ENCODE assay signal across 12 cellular contexts in the genomic region with DNA sequence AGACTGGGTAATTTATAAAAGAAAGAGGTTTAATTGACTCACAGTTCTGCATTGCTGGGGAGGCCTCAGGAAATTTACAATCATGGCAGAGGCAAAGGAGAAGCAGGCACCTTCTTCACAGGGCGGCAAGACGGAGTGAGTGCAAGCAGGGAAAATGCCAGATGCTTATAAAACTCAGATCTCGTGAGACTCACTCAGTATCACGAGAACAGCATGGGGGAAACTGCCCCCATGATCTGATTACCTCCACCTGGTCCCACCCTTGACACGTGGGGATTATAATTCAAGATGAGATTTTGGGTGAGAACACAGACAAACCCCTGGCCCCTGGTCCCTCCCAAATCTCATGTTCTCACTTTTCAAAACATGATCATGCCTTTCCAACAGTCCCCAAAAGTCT. TPM values are rescaled to one million over a fixed set of nuclear protein-coding genes. Genes with fewer than 3 reads are reported as not detected.
"Had no signal": no experiment of that assay in that cellular context is flagged by ENCODE, and none has a peak within 500 bp of the region (broad histone marks: within the 10 kb centered on the region; RNA-seq: fewer than 3 reads in every experiment).

No MANE protein-coding gene starts in this region.

RNA-seq across cellular contexts. Expression of gene DEFB118, which starts 4.1 kb away (rescaled TPM):
- total RNA-seq: OCI-LY7, PC-3, PC-9, Peyer's patch, Right ventricle myocardium inferior, Right ventricle myocardium superior, RPMI7951, SJCRH30, SJSA1, SK-MEL-5, T-cell had no signal
- polyA plus RNA-seq: SK-N-SH had no signal

RNA-seq across cellular contexts. Expression of gene DEFB119, which starts 26.1 kb away (rescaled TPM):
- total RNA-seq: OCI-LY7, PC-3, PC-9, Peyer's patch, Right ventricle myocardium inferior, Right ventricle myocardium superior, RPMI7951, SJCRH30, SJSA1, SK-MEL-5, T-cell had no signal
- polyA plus RNA-seq: SK-N-SH had no signal

RNA-seq across cellular contexts. Expression of gene DEFB121, which starts 41.7 kb away (rescaled TPM):
- total RNA-seq: OCI-LY7, PC-3, PC-9, Peyer's patch, Right ventricle myocardium inferior, Right ventricle myocardium superior, RPMI7951, SJCRH30, SJSA1, SK-MEL-5, T-cell had no signal
- polyA plus RNA-seq: SK-N-SH had no signal

RNA-seq across cellular contexts. Expression of gene DEFB116, which starts 55.9 kb away (rescaled TPM):
- total RNA-seq: OCI-LY7, PC-3, PC-9, Peyer's patch, Right ventricle myocardium inferior, Right ventricle myocardium superior, RPMI7951, SJCRH30, SJSA1, SK-MEL-5, T-cell had no signal
- polyA plus RNA-seq: SK-N-SH had no signal
